ENCODE assay signal across 8 cellular contexts in genomic region chr1:120723715-120724402, GRCh38. TPM values are rescaled to one million over a fixed set of nuclear protein-coding genes. Genes with fewer than 3 reads are reported as not detected.
DNase-seq lines count a peak whose midpoint lies in the region; ATAC-seq and TF ChIP-seq lines count a peak whose summit lies in the region.
"Not testable (repeated sequence)": the region's sequence is repeated elsewhere in the genome, so short reads cannot be mapped to it uniquely, and the experiment has no call there.

Gene NBPF26 (plus strand): TSS chr1:120723945.

- not testable (repeated sequence) for H4K20me1 ChIP-seq in SU-DHL-6 (ENCODE audit: low read depth, low read length)

- H3K4me3 Mint-ChIP-seq in activated T-cell treated with anti-CD3 and anti-CD28 coated beads, Interleukin-2, amount 50 U/mL, for 72 hours: peak within 1 kb of the TSS; percentile 61 to 69

- 0 to 1% methylated on average over 20 to 48 of the region's 74 CpGs; no CpG with 5 or more reads in 3 of the 5 donors for WGBS in stomach, 5 donors

- H3K9ac ChIP-seq in SU-DHL-6 (ENCODE audit: low read length): peak within 1 kb of the TSS; percentile 68

- not testable (repeated sequence) for H3K9me3 ChIP-seq in SU-DHL-6 (ENCODE audit: insufficient read depth, low read length); stomach

- peak; percentile 93 to 98 for ATAC-seq in activated T-cell treated with anti-CD3 and anti-CD28 coated beads, Interleukin-2, amount 50 U/mL, for 72 hours (replicated peaks in 1 of 2)
- peak; percentile 97 for ATAC-seq in left lobe of liver

- not testable (repeated sequence) for H3K4me1 Mint-ChIP-seq in activated T-cell treated with anti-CD3 and anti-CD28 coated beads, Interleukin-2, amount 50 U/mL, for 72 hours (ENCODE audit: low read depth)

- H3K9me3 Mint-ChIP-seq in activated T-cell treated with anti-CD3 and anti-CD28 coated beads, Interleukin-2, amount 50 U/mL, for 72 hours: not testable (repeated sequence)

- H3K36me3 ChIP-seq in SU-DHL-6 (ENCODE audit: low read length); stomach: not testable (repeated sequence)

- not testable (repeated sequence) for H3K27me3 Mint-ChIP-seq in activated T-cell treated with anti-CD3 and anti-CD28 coated beads, Interleukin-2, amount 50 U/mL, for 72 hours (ENCODE audit: low read depth)

- intact Hi-C loops in stomach (cut with DNase I; ENCODE audit: low total_unique reads): not testable (repeated sequence)

- not testable (repeated sequence) for H3K27ac ChIP-seq in SU-DHL-6 (ENCODE audit: low read depth, low read length)
- peak within 1 kb of the TSS in 3 of 5 donors; percentile 85 to 89 (median 89) for H3K27ac ChIP-seq in stomach

- H3K4me2 ChIP-seq in SU-DHL-6 (ENCODE audit: low read depth, low read length, poor library complexity, severe bottlenecking): peak within 1 kb of the TSS; percentile 50

- peak within 1 kb of the TSS; percentile 68 for H2AFZ ChIP-seq in SU-DHL-6 (ENCODE audit: low read depth, low read length, severe bottlenecking)

- not testable (repeated sequence) for H3K27ac Mint-ChIP-seq in activated T-cell treated with anti-CD3 and anti-CD28 coated beads, Interleukin-2, amount 50 U/mL, for 72 hours

- not testable (repeated sequence) for TF ChIP-seq CTCF in SU-DHL-6 (IDR thresholded peaks at IDR 0.05; ENCODE audit: insufficient read depth, low read length, poor library complexity, severe bottlenecking); retinal pigment epithelial cell (conservative IDR thresholded peaks at IDR 0.05; ENCODE audit: low read depth, low read length); stomach (IDR thresholded peaks at IDR 0.05)

- not testable (repeated sequence) for H3K27me3 ChIP-seq in SU-DHL-6 (ENCODE audit: low read length); stomach

- not testable (repeated sequence) for TF ChIP-seq POLR2A in stomach (IDR thresholded peaks at IDR 0.05)

- not testable (repeated sequence) for H3F3A ChIP-seq in SU-DHL-6 (ENCODE audit: insufficient read depth)

- not testable (repeated sequence) for H3K9me2 ChIP-seq in SU-DHL-6 (replicated peaks; ENCODE audit: insufficient read depth, low read length)

- not testable (repeated sequence) for H3K79me2 ChIP-seq in SU-DHL-6 (ENCODE audit: insufficient read depth, low read length)

- in situ Hi-C loops in Caki2 (cut with HindIII; ENCODE audit: low pct_unique_long_range_greater_than_20kb, low sequenced_read_pairs): not testable (repeated sequence)

- H3K36me3 Mint-ChIP-seq in activated T-cell treated with anti-CD3 and anti-CD28 coated beads, Interleukin-2, amount 50 U/mL, for 72 hours (ENCODE audit: insufficient read depth in 2 of 2): not testable (repeated sequence)

- peak within 1 kb of the TSS; percentile 50 for H3K4me3 ChIP-seq in Jurkat, Clone E6-1 (ENCODE audit: low read length)
- H3K4me3 ChIP-seq in SU-DHL-6 (ENCODE audit: insufficient read depth, low read length, poor library complexity, severe bottlenecking) (peak within 1 kb of the TSS; percentile 71), retinal pigment epithelial cell (ENCODE audit: low read length) (peak within 1 kb of the TSS; percentile 58), stomach (peak within 1 kb of the TSS in 2 of 4 donors; percentile 60 to 78)

- H3K4me1 ChIP-seq in stomach: not testable (repeated sequence)

- DNase-seq in Caki2 (ENCODE audit: low read depth): peak; percentile 76
- peak; percentile 53 for DNase-seq in Jurkat, Clone E6-1 (ENCODE audit: low read depth, low spot score)
- peak; percentile 79 to 87 for DNase-seq in activated T-cell treated with anti-CD3 and anti-CD28 coated beads, Interleukin-2, amount 50 U/mL, for 72 hours
- peak; percentile 57 for DNase-seq in effector CD4-positive, alpha-beta T cell
- DNase-seq in left lobe of liver (ENCODE audit: low spot score): peak; percentile 85
- DNase-seq in retinal pigment epithelial cell (ENCODE audit: low read depth): peak; percentile 66
- peak; percentile 0 for DNase-seq in stomach

- not testable (repeated sequence) for TF ChIP-seq EP300 in stomach (IDR thresholded peaks at IDR 0.05)

RNA-seq across cellular contexts. Expression of gene NBPF26, which starts in this region (rescaled TPM):
- total RNA-seq in Caki2 (2014; rRNA removed; shearing (Covaris generic); ENCODE audit: low replicate concordance): 2.5 and 7.2 TPM in 2 replicates
- 4.1 TPM for polyA plus RNA-seq in Jurkat, Clone E6-1 (2012; ENCODE audit: insufficient read depth, insufficient read length)
- 10 to 100 TPM; 25.6 to 34.1 TPM for total RNA-seq in activated T-cell treated with anti-CD3 and anti-CD28 coated beads, Interleukin-2, amount 50 U/mL, for 72 hours
- total RNA-seq in left lobe of liver (13.9 TPM), stomach (10 to 100 TPM in 4 of 5 donors, 1 to 10 TPM in 1; 4.1 to 38.4 (median 18.7) TPM)
- polyA plus RNA-seq in stomach: 1 to 10 TPM; 2.0 to 7.5 (median 5.3) TPM

Comparison
In these comparisons a context has a peak if more than half of its experiments do, and no peak if none do; other contexts are left out.
1. DNase-seq: peak in every context shown above with its lines; median percentile 85 in left lobe of liver; 83 in activated T-cell treated with anti-CD3 and anti-CD28 coated beads, Interleukin-2, amount 50 U/mL, for 72 hours; 76 in Caki2; 66 in retinal pigment epithelial cell; 57 in effector CD4-positive, alpha-beta T cell; 53 in Jurkat, Clone E6-1; 0 in stomach.